In genomic region chr1:89262643-89263042, GRCh38 we compare ENCODE assay signal across 12 cellular contexts. TPM values are rescaled to one million over a fixed set of nuclear protein-coding genes. Genes with fewer than 3 reads are reported as not detected.
DNase-seq lines count a peak whose midpoint lies in the region; ATAC-seq, FAIRE-seq and TF ChIP-seq lines count a peak whose summit lies in the region.
"Had no signal": no experiment of that assay in that cellular context is flagged by ENCODE, and none has a peak within 500 bp of the region (broad histone marks: within the 10 kb centered on the region; RNA-seq: fewer than 3 reads in every experiment).

No MANE protein-coding gene starts in this region.

- no TSS peak for BruUV-seq in OCI-LY7 (replicated peaks; lab: Mats Ljungman, UMichigan)

- no peak for TF ChIP-seq CTCF in OCI-LY7 (conservative IDR thresholded peaks at IDR 0.05; ENCODE audit: low read length)

- H3K27me3 ChIP-seq in adipocyte (replicated peaks; ENCODE audit: control insufficient read depth, insufficient read depth, low read length), result no peaks in the 10 kb centered on the region
- H3K27me3 ChIP-seq in mesenchymal stem cell (ENCODE audit: control insufficient read depth in 1 of 2, insufficient read depth in 1 of 2, low read length in 2 of 2), result no peaks in the 10 kb centered on the region
- H3K27me3 ChIP-seq: neutrophil had no signal

- H2AK5ac ChIP-seq in mesenchymal stem cell (ENCODE audit: low read length, severe bottlenecking), result no peak overlapping the region

- no peak overlapping the region for H4K91ac ChIP-seq in mesenchymal stem cell (ENCODE audit: low read length)

- CTCF ChIA-PET in OCI-LY7 (lab: Charles Lee; ENCODE audit: unreplicated experiment), result no interaction called here

- TF ChIP-seq POLR2A in H54 (IDR thresholded peaks at IDR 0.05; ENCODE audit: low read depth, low read length), result no peak

- H2BK15ac ChIP-seq in mesenchymal stem cell (ENCODE audit: low read depth, poor library complexity, severe bottlenecking), result no peak overlapping the region

- H3K36me3 ChIP-seq in adipocyte (ENCODE audit: control insufficient read depth, insufficient read depth, low read length, severe bottlenecking) (no peaks in the 10 kb centered on the region), mesenchymal stem cell (ENCODE audit: control insufficient read depth in 1 of 2, insufficient read depth in 2 of 2, low read depth in 1 of 2, low read length in 2 of 2) (no peaks in the 10 kb centered on the region), OCI-LY7 (ENCODE audit: insufficient read depth, low read length) (no peaks in the 10 kb centered on the region)

- H3K79me1 ChIP-seq in mesenchymal stem cell (replicated peaks; ENCODE audit: low read length, poor library complexity, severe bottlenecking), result no peaks in the 10 kb centered on the region

- H3K9me2 ChIP-seq in OCI-LY7 (ENCODE audit: insufficient read depth, low read length), result no peaks in the 10 kb centered on the region

- no peak overlapping the region for H3K9ac ChIP-seq in adipocyte (ENCODE audit: low read length)
- peak overlapping the region; percentile 64 for H3K9ac ChIP-seq in mesenchymal stem cell (ENCODE audit: low read length)

- peak; percentile 90 for FAIRE-seq in H54 (lab: Jason Lieb, UNC)

- no peaks in the 10 kb centered on the region for H3K79me2 ChIP-seq in OCI-LY7 (ENCODE audit: insufficient read depth, low read depth, low read length)

- no peak overlapping the region for H2BK120ac ChIP-seq in mesenchymal stem cell (ENCODE audit: low read depth, low read length)

- no peak overlapping the region for H3K14ac ChIP-seq in mesenchymal stem cell (ENCODE audit: low read length in 2 of 2)

- DNase-seq in AG20443 (ENCODE audit: low spot score) (peak; percentile 52), H54 (ENCODE audit: insufficient read length, low spot score) (peak; percentile 15), adipocyte (ENCODE audit: low read depth) (peak; percentile 47), mesenchymal stem cell (peak; percentile 86), DMS79 treated with DMSO at 0.1 percent for 48 hours (lab: John Stamatoyannopoulos, UW) (no peak), Ammon's horn (ENCODE audit: low spot score) (no peak), OCI-LY7 (ENCODE audit: low spot score) (no peak)
- DNase-seq: activated T-cell treated with anti-CD3 and anti-CD28 coated beads, Interleukin-2, amount 50 U/mL, for 4 hours; GF-D8 had no signal

- H3K27ac ChIP-seq in mesenchymal stem cell (ENCODE audit: low read length, poor library complexity, severe bottlenecking), result no peak overlapping the region
- no peak overlapping the region for H3K27ac ChIP-seq in OCI-LY7 (ENCODE audit: low read depth, low read length, poor library complexity, severe bottlenecking)
- H3K27ac ChIP-seq: neutrophil, RWPE1 had no signal

- H2BK12ac ChIP-seq in mesenchymal stem cell (ENCODE audit: low read length in 2 of 2), result no peak overlapping the region

- no peak overlapping the region for H3K4ac ChIP-seq in mesenchymal stem cell (ENCODE audit: low read depth in 1 of 2, low read length in 2 of 2)

- H3K4me2 ChIP-seq in mesenchymal stem cell (ENCODE audit: low read length, poor library complexity, severe bottlenecking) (no peak overlapping the region), OCI-LY7 (ENCODE audit: low read length) (no peak overlapping the region)

- no peak overlapping the region for H2BK5ac ChIP-seq in mesenchymal stem cell (ENCODE audit: low read depth, low read length, poor library complexity, severe bottlenecking)

- no peaks in the 10 kb centered on the region for H4K20me1 ChIP-seq in OCI-LY7 (ENCODE audit: insufficient read depth, low read length)

- POLR2A ChIA-PET in OCI-LY7 (lab: Charles Lee), result no interaction called here

- no peak for ATAC-seq in HG02870 (IDR thresholded peaks at IDR 0.05; ENCODE audit: unreplicated experiment)
- ATAC-seq: activated T-cell treated with anti-CD3 and anti-CD28 coated beads, Interleukin-2, amount 50 U/mL, for 4 hours had no signal

- H3K4me3 ChIP-seq in adipocyte (ENCODE audit: low read length) (peak overlapping the region; percentile 9), mesenchymal stem cell (ENCODE audit: insufficient read depth in 1 of 2, low read depth in 1 of 2, low read length in 2 of 2) (peak overlapping the region in 1 of 2 experiments; percentile 71), OCI-LY7 (ENCODE audit: low read depth, low read length, poor library complexity, severe bottlenecking) (no peak overlapping the region)

- H3K23ac ChIP-seq in mesenchymal stem cell (ENCODE audit: low read length in 2 of 2), result no peak overlapping the region

- no peak overlapping the region for H3K18ac ChIP-seq in mesenchymal stem cell (ENCODE audit: low read depth in 1 of 2, low read length in 2 of 2)

- H3K9me3 ChIP-seq in adipocyte (ENCODE audit: control insufficient read depth, low read length) (no peaks in the 10 kb centered on the region), mesenchymal stem cell (ENCODE audit: control insufficient read depth, low read length) (no peaks in the 10 kb centered on the region), OCI-LY7 (ENCODE audit: low read length) (no peaks in the 10 kb centered on the region)
- H3K9me3 ChIP-seq: neutrophil had no signal

- H2AFZ ChIP-seq in mesenchymal stem cell (ENCODE audit: low read depth, low read length) (peak overlapping the region; percentile 51), OCI-LY7 (ENCODE audit: low read length) (no peak overlapping the region)

- intact Hi-C loops in OCI-LY7 (cut with micrococcal nuclease; ENCODE audit: unreplicated experiment), result no loop called here

- WGBS in mesenchymal stem cell, result 8% methylated on average over 2 of the region's 2 CpGs

- no peak overlapping the region for H4K8ac ChIP-seq in mesenchymal stem cell (ENCODE audit: low read length)

- H3K4me1 ChIP-seq in adipocyte (ENCODE audit: control insufficient read depth, insufficient read depth, low read length) (peaks cover 10% of the 10 kb centered on the region), mesenchymal stem cell (ENCODE audit: control insufficient read depth, insufficient read depth, low read depth, low read length) (no peaks in the 10 kb centered on the region), OCI-LY7 (ENCODE audit: insufficient read depth, low read length, poor library complexity, severe bottlenecking) (no peaks in the 10 kb centered on the region)

RNA-seq across cellular contexts. Expression of gene GBP5, which starts 10.0 kb away (rescaled TPM):
- polyA plus RNA-seq in mesenchymal stem cell (2013, experiment 1 of 2), result 0.23 TPM
- 0.22 TPM for polyA plus RNA-seq in mesenchymal stem cell (2013, experiment 2 of 2)
- not detected in 2 replicates for total RNA-seq in OCI-LY7 (2014; rRNA removed; shearing (Covaris generic))
- not detected in 2 replicates for total RNA-seq in OCI-LY7 (2022)

Comparison
In these comparisons a context has a peak if more than half of its experiments do, and no peak if none do; other contexts are left out.
1. DNase-seq: peak in AG20443 (single experiment), H54 (single experiment), adipocyte (single experiment) and mesenchymal stem cell (single experiment); none in DMS79 treated with DMSO at 0.1 percent for 48 hours (single experiment), Ammon's horn (single experiment) and OCI-LY7 (single experiment).